In the genomic region with DNA sequence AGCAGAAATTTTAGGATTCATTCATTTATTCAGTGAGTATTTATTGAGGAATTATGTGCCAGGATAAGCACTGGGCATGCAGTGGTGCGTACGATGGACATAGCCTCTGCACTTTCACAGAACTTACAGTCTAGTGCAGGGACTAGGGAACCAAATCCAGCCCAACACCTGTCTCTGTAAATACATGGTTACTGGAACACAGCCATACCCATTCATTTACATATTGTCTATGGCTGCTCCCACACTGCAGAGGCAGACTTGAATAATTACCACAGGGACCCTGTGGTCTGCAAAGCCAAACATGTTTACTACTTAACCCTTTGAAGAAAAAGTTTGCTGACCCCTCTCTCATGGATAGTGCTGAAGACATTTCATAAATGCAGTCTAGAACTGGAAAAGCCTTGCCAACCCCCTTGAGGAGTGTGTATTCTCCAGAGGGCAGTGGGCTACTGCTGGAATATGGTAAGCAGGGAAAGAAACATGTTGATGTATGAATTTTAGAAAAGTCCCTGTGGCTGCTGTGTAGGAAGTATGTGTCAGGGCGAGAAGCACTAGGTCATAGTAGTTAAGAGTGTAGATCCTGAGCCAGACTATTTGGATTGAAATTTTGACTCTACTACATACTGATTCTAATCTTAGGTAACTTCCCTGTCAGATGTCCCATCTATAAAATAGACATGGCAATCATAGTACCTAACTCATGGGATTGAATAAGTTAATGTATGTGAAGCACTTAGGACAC, we compare ENCODE assay signal across 10 cellular contexts.
A peak's percentile ranks its signal among the peaks of the same experiment; 100 is the strongest.
DNase-seq lines count a peak whose midpoint lies in the region; ATAC-seq and TF ChIP-seq lines count a peak whose summit lies in the region.
"Had no signal": no experiment of that assay in that cellular context is flagged by ENCODE, and none has a peak within 500 bp of the region (broad histone marks: within the 10 kb centered on the region; RNA-seq: fewer than 3 reads in every experiment).

No MANE protein-coding gene starts in this region.

- DNase-seq in DMS 273 (lab: John Stamatoyannopoulos, UW; ENCODE audit: unreplicated experiment) (peak; percentile 83), NCI-H526 treated with DMSO at 0.1 percent for 48 hours (lab: John Stamatoyannopoulos, UW) (peak; percentile 61), heart left ventricle (no peak), uterus (no peak), left lobe of liver (ENCODE audit: low spot score) (no peak), DMS153 treated with DMSO at 0.1 percent for 48 hours (lab: John Stamatoyannopoulos, UW; ENCODE audit: unreplicated experiment) (no peak)
- DNase-seq: Calu3, NCI-H510A treated with DMSO at 0.1 percent for 48 hours had no signal

- 97 to 99% (median 99%) methylated on average over 3 of the region's 3 CpGs for WGBS in heart left ventricle, 4 donors

- intact Hi-C loops in heart left ventricle (cut with DNase I): no loop called here
- intact Hi-C loops in uterus (cut with DNase I; ENCODE audit: low total_unique reads): no loop called here

- H3K27ac ChIP-seq in heart left ventricle (no peak overlapping the region), uterus (no peak overlapping the region)

- H3K4me3 ChIP-seq in heart left ventricle (no peak overlapping the region), uterus (no peak overlapping the region)

- H3K9me3 ChIP-seq in heart left ventricle (no peaks in the 10 kb centered on the region), uterus (no peaks in the 10 kb centered on the region)

- ATAC-seq in GM19452 (IDR thresholded peaks at IDR 0.05; ENCODE audit: unreplicated experiment) (peak; percentile 74), HG03066 (IDR thresholded peaks at IDR 0.05; ENCODE audit: low read depth, unreplicated experiment) (peak; percentile 71), heart left ventricle (no peak), left lobe of liver (no peak)

- TF ChIP-seq POLR2A in heart left ventricle (IDR thresholded peaks at IDR 0.05) (no peak), uterus (IDR thresholded peaks at IDR 0.05) (no peak)

- H3K36me3 ChIP-seq in heart left ventricle (no peaks in the 10 kb centered on the region), uterus (no peaks in the 10 kb centered on the region)

- H3K27me3 ChIP-seq in heart left ventricle: no peaks in the 10 kb centered on the region
- H3K27me3 ChIP-seq in uterus: no peaks in the 10 kb centered on the region

- H3K4me1 ChIP-seq in heart left ventricle: no peaks in the 10 kb centered on the region
- H3K4me1 ChIP-seq in uterus: peaks cover 0 to 9% of the 10 kb centered on the region in 2 donors

- no peak for TF ChIP-seq CTCF in heart left ventricle (IDR thresholded peaks at IDR 0.05)
- no peak for TF ChIP-seq CTCF in uterus (IDR thresholded peaks at IDR 0.05)

Comparison
In these comparisons a context has a peak if more than half of its experiments do, and no peak if none do; other contexts are left out.
1. DNase-seq: peak in DMS 273 (single experiment) and NCI-H526 treated with DMSO at 0.1 percent for 48 hours (single experiment); none in heart left ventricle (0 of 5), uterus (0 of 2), left lobe of liver (single experiment) and DMS153 treated with DMSO at 0.1 percent for 48 hours (single experiment).
2. ATAC-seq: peak in GM19452 (single experiment) and HG03066 (single experiment); none in heart left ventricle (0 of 4) and left lobe of liver (single experiment).